In genomic region chr5:40112875-40113274, GRCh38 we compare ENCODE assay signal across 21 cellular contexts.
"Had no signal": no experiment of that assay in that cellular context is flagged by ENCODE, and none has a peak within 500 bp of the region (broad histone marks: within the 10 kb centered on the region; RNA-seq: fewer than 3 reads in every experiment).

No MANE protein-coding gene starts in this region.

- DNase-seq: activated CD4-positive, alpha-beta T cell treated with anti-CD3 and anti-CD28 coated beads, Interleukin-2, amount 10 ng/mL, durations not matched to agents 7 days and 5 days; activated CD4-positive, CD25-positive, alpha-beta regulatory T cell; activated CD8-positive, alpha-beta memory T cell treated with anti-CD3 and anti-CD28 coated beads, Interleukin-2, amount 50 U/mL, for 4 hours; activated CD8-positive, alpha-beta T cell treated with anti-CD3 and anti-CD28 coated beads, Interleukin-2, amount 10 ng/mL, durations not matched to agents 7 days and 5 days; activated effector memory CD4-positive, alpha-beta T cell treated with anti-CD3 and anti-CD28 coated beads, Interleukin-2, amount 50 U/mL, for 16 hours; activated naive CD4-positive, alpha-beta T cell treated with anti-CD3 and anti-CD28 coated beads, Interleukin-2, amount 50 U/mL, for 16 hours; activated T-cell treated with anti-CD3 and anti-CD28 coated beads, Interleukin-2, amount 50 U/mL, for 48 hours; mesenchymal stem cell; mucosa of descending colon; naive thymus-derived CD4-positive, alpha-beta T cell; stimulated activated CD4-positive, alpha-beta T cell treated with anti-CD3 and anti-CD28 coated beads, Interleukin-2, amount 100 ng/mL, for 24 hours; stimulated activated naive CD4-positive, alpha-beta T cell treated with Interleukin-2 at 50 U/mL for 16 hours; substantia nigra; T-cell; tibial artery had no signal

- H3K9me3 ChIP-seq: ascending aorta, gastroesophageal sphincter, mucosa of descending colon, tibial artery had no signal

- ATAC-seq: activated CD8-positive, alpha-beta T cell treated with anti-CD3 and anti-CD28 coated beads, Interleukin-2, amount 10 ng/mL, durations not matched to agents 7 days and 5 days; gastroesophageal sphincter; mucosa of descending colon; naive thymus-derived CD4-positive, alpha-beta T cell; T-cell had no signal

- H3K4me3 ChIP-seq: ascending aorta, coronary artery, gastroesophageal sphincter, mucosa of descending colon, neural progenitor cell, tibial artery had no signal

- H3K36me3 ChIP-seq: ascending aorta, gastroesophageal sphincter, neural progenitor cell, tibial artery had no signal

- H3K4me1 ChIP-seq: ascending aorta, neural progenitor cell, parathyroid adenoma had no signal

- H3K27me3 ChIP-seq: ascending aorta, gastroesophageal sphincter, neural progenitor cell, tibial artery had no signal

- FAIRE-seq: urothelium cell line had no signal

- H3K27ac ChIP-seq: ascending aorta, coronary artery, gastroesophageal sphincter, neural progenitor cell, parathyroid adenoma, tibial artery had no signal
